ENCODE assay signal across 8 cellular contexts in the genomic region with DNA sequence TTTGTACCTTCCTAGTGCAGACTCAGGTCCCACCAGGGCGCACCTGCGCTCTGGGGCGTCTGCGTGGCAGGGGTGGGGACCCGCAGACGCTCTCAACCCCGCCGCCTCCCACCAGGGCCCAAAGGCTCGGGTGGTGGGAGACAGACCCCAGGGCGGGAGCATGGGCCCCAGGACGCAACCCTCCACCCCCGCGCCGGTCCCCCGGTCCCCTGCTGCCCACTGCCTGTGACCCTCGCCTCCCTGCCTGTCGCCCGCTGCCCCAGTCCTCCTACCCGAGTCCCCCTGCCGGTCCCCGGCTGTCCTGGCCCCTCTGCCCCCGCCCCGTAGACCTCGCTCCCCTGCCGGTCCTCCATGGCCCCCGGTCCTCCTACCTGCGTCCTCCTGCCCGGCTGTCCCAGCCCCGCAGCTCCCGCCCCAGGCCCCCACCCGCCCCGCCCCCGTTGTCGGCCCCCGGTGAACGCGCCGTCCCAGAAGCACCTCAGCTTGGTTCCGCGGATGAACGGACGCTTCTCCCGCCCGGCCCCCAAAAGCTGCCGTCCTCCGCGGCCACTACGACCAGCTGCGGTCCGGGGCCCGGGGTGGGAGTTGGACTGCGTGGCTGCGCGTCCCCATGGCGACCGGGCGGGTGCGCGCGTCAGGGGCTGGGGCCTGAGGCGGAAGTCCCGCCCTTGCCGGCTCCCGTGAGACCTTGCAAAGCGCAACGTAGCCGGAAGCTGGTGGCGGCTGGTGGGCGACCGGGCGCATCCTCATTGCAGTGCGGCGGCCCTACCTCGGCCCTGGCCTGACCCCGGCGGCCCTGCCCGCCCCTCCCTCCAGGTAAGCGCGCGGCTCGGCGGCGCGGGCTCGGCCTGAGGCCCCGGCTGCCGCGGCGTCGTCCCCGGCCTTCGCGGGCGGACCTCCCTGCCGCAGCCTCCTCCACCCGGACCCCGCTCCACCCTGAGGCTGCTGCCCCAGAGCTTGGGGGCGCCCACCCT. TPM values are rescaled to one million over a fixed set of nuclear protein-coding genes. Genes with fewer than 3 reads are reported as not detected.
A peak's percentile ranks its signal among the peaks of the same experiment; 100 is the strongest.
DNase-seq lines count a peak whose midpoint lies in the region; ATAC-seq lines count a peak whose summit lies in the region.

A gene (plus strand): TSS at position 709 of the 974 bp plus-strand sequence. CDS start 2,768 bp downstream, outside the sequence.

- peaks cover 13 to 22% (median 15%) of the 10 kb centered on the region in 3 donors for H3K4me1 Mint-ChIP-seq in IgD-negative memory B cell

- peak within 1 kb of the TSS; percentile 68 for H3K9ac ChIP-seq in muscle layer of colon (ENCODE audit: low read length)

- H3K27ac ChIP-seq in esophagus (ENCODE audit: low read depth in 2 of 2, low read length in 1 of 2) (peak within 1 kb of the TSS; percentile 24 to 59), muscle layer of colon (ENCODE audit: low read depth, low read length) (peak within 1 kb of the TSS; percentile 67)

- peak; percentile 99 for DNase-seq in D341Med (ENCODE audit: low spot score)
- DNase-seq in OCI-M1 (lab: John Stamatoyannopoulos, UW), result peak; percentile 93
- peak; percentile 88 for DNase-seq in activated T-cell treated with anti-CD3 and anti-CD28 coated beads, Interleukin-2, amount 50 U/mL, for 1 hour
- DNase-seq in stimulated activated CD8-positive, alpha-beta memory T cell treated with anti-CD3 and anti-CD28 coated beads, Interleukin-7, amount 100 ng/mL, for 1 hour (ENCODE audit: low read depth in 2 of 2), result peak; percentile 74 to 76

- H3K27me3 Mint-ChIP-seq in IgD-negative memory B cell, result peaks cover 1% of the 10 kb centered on the region

- H3K4me1 ChIP-seq in esophagus (ENCODE audit: control insufficient read depth in 2 of 2, insufficient read depth in 2 of 2, low read length in 1 of 2) (peaks cover 6 to 11% of the 10 kb centered on the region in 2 donors), muscle layer of colon (ENCODE audit: insufficient read depth, low read length) (peaks cover 21% of the 10 kb centered on the region)

- H3K9me3 ChIP-seq in esophagus (ENCODE audit: control insufficient read depth in 2 of 2, insufficient read depth in 1 of 2, low read depth in 1 of 2, low read length in 1 of 2) (no peaks in the 10 kb centered on the region), muscle layer of colon (ENCODE audit: low read length) (no peaks in the 10 kb centered on the region)

- H3K36me3 ChIP-seq in esophagus (ENCODE audit: control insufficient read depth in 2 of 2, insufficient read depth in 2 of 2, low read length in 1 of 2) (peaks cover 3 to 13% of the 10 kb centered on the region in 2 donors), muscle layer of colon (ENCODE audit: insufficient read depth, low read length) (peaks cover 11% of the 10 kb centered on the region)

- H3K9me3 Mint-ChIP-seq in IgD-negative memory B cell, result no peaks in the 10 kb centered on the region

- peak within 1 kb of the TSS; percentile 98 to 99 for H3K4me3 ChIP-seq in esophagus (ENCODE audit: low read depth in 1 of 2, low read length in 2 of 2)
- H3K4me3 ChIP-seq in muscle layer of colon (ENCODE audit: low read depth in 1 of 2, low read length in 2 of 2), result peak within 1 kb of the TSS; percentile 75 to 92

- ATAC-seq in GM21526 (IDR thresholded peaks at IDR 0.05; ENCODE audit: low FRiP score, unreplicated experiment), result peak; percentile 82

- H3K27me3 ChIP-seq in esophagus (ENCODE audit: control insufficient read depth in 1 of 2, insufficient read depth in 2 of 2, low read length in 2 of 2), result no peaks in the 10 kb centered on the region
- H3K27me3 ChIP-seq in muscle layer of colon (ENCODE audit: control insufficient read depth in 1 of 2, insufficient read depth in 2 of 2, low read length in 2 of 2), result peaks cover 6 to 14% of the 10 kb centered on the region in 2 donors

- 1% methylated on average over 58 to 98 of the region's 98 CpGs for WGBS in esophagus, 2 donors

- peak within 1 kb of the TSS; percentile 66 to 95 (median 86) for H3K27ac Mint-ChIP-seq in IgD-negative memory B cell

- peak within 1 kb of the TSS; percentile 86 to 96 (median 94) for H3K4me3 Mint-ChIP-seq in IgD-negative memory B cell

- H3K36me3 Mint-ChIP-seq in IgD-negative memory B cell, result peaks cover 3% of the 10 kb centered on the region

RNA-seq across cellular contexts. Expression of the gene that starts here (rescaled TPM):
- polyA plus RNA-seq in IgD-negative memory B cell (12.2 TPM), esophagus (10 to 100 TPM; 33.3 to 76.1 TPM)

Comparison
In these comparisons a context has a peak if more than half of its experiments do, and no peak if none do; other contexts are left out.
1. Peak in every context shown above with its lines: DNase-seq, ATAC-seq, H3K4me3 ChIP-seq and H3K27ac ChIP-seq.